Comparison of ENCODE assay signal across 1 cellular context in genomic region chrX:119574394-119575266, GRCh38.
TF ChIP-seq lines count a peak whose summit lies in the region.

UBE2A (plus strand) TSS chrX:119574563; CDS start chrX:119574712, 149 bp downstream.

TF ChIP-seq in HEK293, 187 proteins besides CTCF, POLR2A, EP300 and RAD21 (continued from another document):
- TF ChIP-seq HIC1 (tag by site-specific recombination; IDR thresholded peaks at IDR 0.05) (no peak), ZNF704 (tag by site-specific recombination; IDR thresholded peaks at IDR 0.05) (no peak), ZNF571 (tag by site-specific recombination; IDR thresholded peaks at IDR 0.05) (no peak), ZNF138 (tag by site-specific recombination; IDR thresholded peaks at IDR 0.05; ENCODE audit: borderline replicate concordance) (no peak), ZNF510 (tag by site-specific recombination; IDR thresholded peaks at IDR 0.05; ENCODE audit: insufficient replicate concordance) (no peak), ZNF791 (tag by site-specific recombination; IDR thresholded peaks at IDR 0.05) (no peak), ZNF221 (tag by site-specific recombination; IDR thresholded peaks at IDR 0.05; ENCODE audit: borderline replicate concordance) (no peak), WT1 (tag by site-specific recombination; IDR thresholded peaks at IDR 0.05) (peak; percentile 47; the same call in 1 of the 2 replicates), ZNF248 (tag by site-specific recombination; IDR thresholded peaks at IDR 0.05) (no peak), ZNF16 (tag by site-specific recombination; IDR thresholded peaks at IDR 0.05; ENCODE audit: low read depth) (no peak), ZNF174 (tag by site-specific recombination; IDR thresholded peaks at IDR 0.05) (no peak), ZBTB7A (tag by site-specific recombination; IDR thresholded peaks at IDR 0.05; ENCODE audit: low read depth) (no peak), ZNF837 (tag by site-specific recombination; IDR thresholded peaks at IDR 0.05) (no peak), ZNF660 (tag by site-specific recombination; IDR thresholded peaks at IDR 0.05) (peak; percentile 77; the same call in 1 of the 2 replicates), ZNF391 (tag by site-specific recombination; IDR thresholded peaks at IDR 0.05; ENCODE audit: borderline replicate concordance, low read depth) (peak; percentile 78; the same call in 1 of the 2 replicates), ZNF211 (tag by site-specific recombination; IDR thresholded peaks at IDR 0.05; ENCODE audit: low read depth) (no peak), ZIC2 (tag by site-specific recombination; IDR thresholded peaks at IDR 0.05) (peak; percentile 44), ZNF362 (tag by site-specific recombination; IDR thresholded peaks at IDR 0.05) (no peak), YY1 (tag by site-specific recombination; IDR thresholded peaks at IDR 0.05) (no peak), ZNF677 (tag by site-specific recombination; IDR thresholded peaks at IDR 0.05) (no peak), KLF8 (tag by site-specific recombination; IDR thresholded peaks at IDR 0.05) (peak; percentile 92), ZNF530 (tag by site-specific recombination; IDR thresholded peaks at IDR 0.05; ENCODE audit: low read depth) (no peak), PRDM4 (tag by site-specific recombination; IDR thresholded peaks at IDR 0.05) (peak; percentile 23; the same call in 1 of the 2 replicates), ZNF561 (tag by site-specific recombination; IDR thresholded peaks at IDR 0.05; ENCODE audit: borderline replicate concordance) (peak; percentile 48; the same call in 1 of the 2 replicates), ZNF707 (tag by site-specific recombination; IDR thresholded peaks at IDR 0.05) (no peak), ZSCAN16 (tag by site-specific recombination; IDR thresholded peaks at IDR 0.05) (no peak), ZNF768 (tag by site-specific recombination; IDR thresholded peaks at IDR 0.05) (no peak), ZNF148 (tag by site-specific recombination; IDR thresholded peaks at IDR 0.05; ENCODE audit: borderline replicate concordance) (no peak), ZBTB1 (tag by site-specific recombination; IDR thresholded peaks at IDR 0.05) (no peak), ZNF626 (tag by site-specific recombination; IDR thresholded peaks at IDR 0.05) (no peak), PBX3 (CRISPR knock-in tag; IDR thresholded peaks at IDR 0.05) (no peak), ZEB2 (tag by site-specific recombination; IDR thresholded peaks at IDR 0.05) (peak; percentile 88), HOXC10 (CRISPR knock-in tag; IDR thresholded peaks at IDR 0.05) (no peak), BCL6B (tag by site-specific recombination; IDR thresholded peaks at IDR 0.05) (no peak), ZNF792 (tag by site-specific recombination; IDR thresholded peaks at IDR 0.05) (no peak), REPIN1 (tag by site-specific recombination; IDR thresholded peaks at IDR 0.05; ENCODE audit: low read depth) (no peak), ZNF404 (tag by site-specific recombination; IDR thresholded peaks at IDR 0.05) (no peak), MYNN (tag by site-specific recombination; IDR thresholded peaks at IDR 0.05; ENCODE audit: borderline replicate concordance) (no peak), ZNF426 (tag by site-specific recombination; IDR thresholded peaks at IDR 0.05) (no peak), GLIS1 (tag by site-specific recombination; IDR thresholded peaks at IDR 0.05) (peak; percentile 92), ATF2 (tag by site-specific recombination; IDR thresholded peaks at IDR 0.05; ENCODE audit: low read depth) (peak; percentile 81), GFI1B (tag by site-specific recombination; IDR thresholded peaks at IDR 0.05) (no peak), AEBP2 (tag by site-specific recombination; IDR thresholded peaks at IDR 0.05; ENCODE audit: borderline replicate concordance) (no peak), ZNF280C (tag by site-specific recombination; IDR thresholded peaks at IDR 0.05) (no peak), ZNF670 (tag by site-specific recombination; IDR thresholded peaks at IDR 0.05; ENCODE audit: low read depth) (no peak), ZNF23 (tag by site-specific recombination; IDR thresholded peaks at IDR 0.05; ENCODE audit: borderline replicate concordance) (no peak), ZNF37A (tag by site-specific recombination; IDR thresholded peaks at IDR 0.05) (no peak)
